In genomic region chr5:176474476-176474875, GRCh38 we compare ENCODE assay signal across 2 cellular contexts.
TF ChIP-seq lines count a peak whose summit lies in the region.

No MANE protein-coding gene starts in this region.

TF ChIP-seq in SK-N-SH, 30 proteins besides CTCF, POLR2A, EP300 and RAD21 (continued from another document):
- TF ChIP-seq USF2 (IDR thresholded peaks at IDR 0.05; ENCODE audit: borderline replicate concordance, low read depth, low read length) = no peak
- 0 out of 2 replicates have a peak, but pooled peaks have one; percentile 19 for TF ChIP-seq MAX (IDR thresholded peaks at IDR 0.05; ENCODE audit: low read depth)
- TF ChIP-seq PBX3 (IDR thresholded peaks at IDR 0.05) = 0 out of 2 replicates have a peak, but pooled peaks have one; percentile 17
- TF ChIP-seq CHD2 (IDR thresholded peaks at IDR 0.05; ENCODE audit: low read length, partially characterized antibody) = no peak
- TF ChIP-seq RFX5 (IDR thresholded peaks at IDR 0.05; ENCODE audit: low read length) = no peak
- TF ChIP-seq TAF1 (IDR thresholded peaks at IDR 0.05; ENCODE audit: borderline replicate concordance, low read depth, low read length) = no peak
- no peak for TF ChIP-seq TEAD4 (IDR thresholded peaks at IDR 0.05; ENCODE audit: borderline replicate concordance, insufficient read depth)
- no peak for TF ChIP-seq ELF1 (IDR thresholded peaks at IDR 0.05)

TF ChIP-seq in GM23338, 12 proteins besides CTCF, POLR2A, EP300 and RAD21 (continued from another document):
- TF ChIP-seq REST (IDR thresholded peaks at IDR 0.05; ENCODE audit: unreplicated experiment) (no peak), ZNF114 (CRISPR knock-in tag; IDR thresholded peaks at IDR 0.05) (no peak), CREB1 (CRISPR knock-in tag; IDR thresholded peaks at IDR 0.05; ENCODE audit: low read depth) (no peak), ZNF331 (CRISPR knock-in tag; IDR thresholded peaks at IDR 0.05; ENCODE audit: low read depth) (no peak), JUNB (IDR thresholded peaks at IDR 0.05; ENCODE audit: unreplicated experiment) (no peak), ETS1 (IDR thresholded peaks at IDR 0.05) (no peak), STAT1 (IDR thresholded peaks at IDR 0.05; ENCODE audit: unreplicated experiment) (no peak), ZNF462 (CRISPR knock-in tag; IDR thresholded peaks at IDR 0.05) (no peak), NANOG (IDR thresholded peaks at IDR 0.05; ENCODE audit: borderline replicate concordance) (no peak), EZH2phosphoT487 (IDR thresholded peaks at IDR 0.05; ENCODE audit: unreplicated experiment) (no peak)
TF ChIP-seq in GM23338: peak in this region for 0.
